2 cellular contexts compared by ENCODE assay signal in genomic region chr10:71748671-71749191, GRCh38.
TF ChIP-seq lines count a peak whose summit lies in the region.

No MANE protein-coding gene starts in this region.

TF ChIP-seq in HEK293, 187 proteins besides CTCF, POLR2A, EP300 and RAD21:
- TF ChIP-seq ZNF785 (tag by site-specific recombination; IDR thresholded peaks at IDR 0.05) (no peak), ZNF549 (tag by site-specific recombination; IDR thresholded peaks at IDR 0.05) (no peak), ZNF341 (tag by site-specific recombination; IDR thresholded peaks at IDR 0.05; ENCODE audit: low read depth) (peak; percentile 80; the same call in 1 of the 2 replicates)

TF ChIP-seq in K562, 482 proteins besides CTCF, POLR2A, EP300 and RAD21 (continues in another document):
- TF ChIP-seq ZC3H4 (CRISPR knock-in tag; IDR thresholded peaks at IDR 0.05; ENCODE audit: borderline replicate concordance) (no peak), RFX7 (CRISPR knock-in tag; IDR thresholded peaks at IDR 0.05) (no peak), THRB (CRISPR knock-in tag; conservative IDR thresholded peaks at IDR 0.05) (no peak), ZNF696 (CRISPR knock-in tag; conservative IDR thresholded peaks at IDR 0.05) (no peak), U2AF1 (optimal IDR thresholded peaks at IDR 0.05; ENCODE audit: low read depth, low read length) (no peak), ZNF184 (CRISPR knock-in tag; IDR thresholded peaks at IDR 0.05) (no peak), ZNF583 (CRISPR knock-in tag; IDR thresholded peaks at IDR 0.05) (peak; percentile 85), KDM4B (IDR thresholded peaks at IDR 0.05; ENCODE audit: borderline replicate concordance in 2 of 2, low read depth in 1 of 2) (no peak; a peak in 1 of 4 replicates), ZBTB17 (CRISPR knock-in tag; IDR thresholded peaks at IDR 0.05) (no peak; the same call in 1 of the 2 replicates), NFRKB (IDR thresholded peaks at IDR 0.05; ENCODE audit: low read depth) (0 out of 2 replicates have a peak, but pooled peaks have one; percentile 24), ZBTB33 (CRISPR knock-in tag; IDR thresholded peaks at IDR 0.05) (no peak), NCOA6 (IDR thresholded peaks at IDR 0.05) (no peak), NFATC3 (IDR thresholded peaks at IDR 0.05) (no peak), FOXJ2 (tag; IDR thresholded peaks at IDR 0.05) (no peak), BDP1 (IDR thresholded peaks at IDR 0.05; ENCODE audit: insufficient read depth, insufficient read length) (no peak), CGGBP1 (CRISPR knock-in tag; IDR thresholded peaks at IDR 0.05) (no peak), C11orf30 (IDR thresholded peaks at IDR 0.05; ENCODE audit: low read depth) (no peak), ZBTB9 (CRISPR knock-in tag; IDR thresholded peaks at IDR 0.05) (0 out of 2 replicates have a peak, but pooled peaks have one; percentile 85), SP2 (IDR thresholded peaks at IDR 0.05; ENCODE audit: extremely low read depth, low read depth, low read length, poor library complexity, severe bottlenecking) (no peak), HDAC3 (IDR thresholded peaks at IDR 0.05; ENCODE audit: borderline replicate concordance, partially characterized antibody) (no peak), SLC30A9 (CRISPR knock-in tag; IDR thresholded peaks at IDR 0.05) (no peak), ZNF232 (CRISPR knock-in tag; IDR thresholded peaks at IDR 0.05) (no peak), RBM14 (IDR thresholded peaks at IDR 0.05; ENCODE audit: borderline replicate concordance, insufficient read depth, low read depth, low read length) (no peak), RBM22 (IDR thresholded peaks at IDR 0.05; ENCODE audit: low read depth, low read length, poor library complexity, severe bottlenecking) (no peak), E2F6 (IDR thresholded peaks at IDR 0.05; ENCODE audit: borderline replicate concordance in 1 of 2, extremely low read depth in 1 of 2, insufficient read depth in 1 of 2, insufficient read length in 1 of 2, low read depth in 1 of 2, low read length in 1 of 2, poor library complexity in 1 of 2, severe bottlenecking in 1 of 2) (peak in 1 of 2 experiments; percentile 28), JUN (IDR thresholded peaks at IDR 0.05; ENCODE audit: borderline replicate concordance, low read depth, low read length) (no peak), JUN (CRISPR knock-in tag; IDR thresholded peaks at IDR 0.05; ENCODE audit: borderline replicate concordance) (no peak), BRCA1 (IDR thresholded peaks at IDR 0.05) (no peak), BRCA1 (CRISPR knock-in tag; IDR thresholded peaks at IDR 0.05) (no peak), ZNF444 (CRISPR knock-in tag; IDR thresholded peaks at IDR 0.05) (0 out of 2 replicates have a peak, but pooled peaks have one; percentile 4), STAT6 (CRISPR knock-in tag; IDR thresholded peaks at IDR 0.05) (no peak), KDM1A (IDR thresholded peaks at IDR 0.05) (no peak), ESRRA (IDR thresholded peaks at IDR 0.05; ENCODE audit: borderline replicate concordance, low read depth) (peak; percentile 74; the same call in 1 of the 2 replicates), RNF219 (CRISPR knock-in tag; IDR thresholded peaks at IDR 0.05) (peak; percentile 14; the same call in 1 of the 2 replicates), ZNF274 (IDR thresholded peaks at IDR 0.05; ENCODE audit: borderline replicate concordance, low read depth, low read length) (no peak), FOXA1 (IDR thresholded peaks at IDR 0.05; ENCODE audit: borderline replicate concordance) (no peak), POLR3G (IDR thresholded peaks at IDR 0.05; ENCODE audit: extremely low read depth, insufficient read length, insufficient replicate concordance) (no peak), MEF2D (tag; conservative IDR thresholded peaks at IDR 0.05; ENCODE audit: low read depth) (peak; percentile 52; the same call in 1 of the 2 replicates), ZNF551 (CRISPR knock-in tag; IDR thresholded peaks at IDR 0.05) (no peak), KAT8 (IDR thresholded peaks at IDR 0.05; ENCODE audit: low read depth) (no peak), DDX20 (tag; IDR thresholded peaks at IDR 0.05; ENCODE audit: low read depth) (no peak), POLR2H (tag; IDR thresholded peaks at IDR 0.05; ENCODE audit: low read depth) (no peak), NR2C1 (IDR thresholded peaks at IDR 0.05) (no peak), NR2C1 (tag; IDR thresholded peaks at IDR 0.05) (peak; percentile 26), HSF4 (CRISPR knock-in tag; IDR thresholded peaks at IDR 0.05; ENCODE audit: borderline replicate concordance) (no peak), ETV1 (tag; conservative IDR thresholded peaks at IDR 0.05; ENCODE audit: low read depth) (no peak), SREBF1 (IDR thresholded peaks at IDR 0.05; ENCODE audit: borderline replicate concordance, low read depth, low read length) (no peak), SIN3A (IDR thresholded peaks at IDR 0.05; ENCODE audit: borderline replicate concordance in 2 of 2, control insufficient read depth in 1 of 2, low read depth in 2 of 2, low read length in 2 of 2) (no peak), RAD51 (IDR thresholded peaks at IDR 0.05; ENCODE audit: borderline replicate concordance, low read depth) (no peak), ZBTB5 (IDR thresholded peaks at IDR 0.05) (no peak)
- TF ChIP-seq, protein P1, sequence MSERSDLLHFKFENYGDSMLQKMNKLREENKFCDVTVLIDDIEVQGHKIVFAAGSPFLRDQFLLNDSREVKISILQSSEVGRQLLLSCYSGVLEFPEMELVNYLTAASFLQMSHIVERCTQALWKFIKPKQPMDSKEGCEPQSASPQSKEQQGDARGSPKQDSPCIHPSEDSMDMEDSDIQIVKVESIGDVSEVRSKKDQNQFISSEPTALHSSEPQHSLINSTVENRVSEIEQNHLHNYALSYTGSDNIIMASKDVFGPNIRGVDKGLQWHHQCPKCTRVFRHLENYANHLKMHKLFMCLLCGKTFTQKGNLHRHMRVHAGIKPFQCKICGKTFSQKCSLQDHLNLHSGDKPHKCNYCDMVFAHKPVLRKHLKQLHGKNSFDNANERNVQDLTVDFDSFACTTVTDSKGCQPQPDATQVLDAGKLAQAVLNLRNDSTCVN (CRISPR knock-in tag; IDR thresholded peaks at IDR 0.05), result no peak
- TF ChIP-seq, protein P2, sequence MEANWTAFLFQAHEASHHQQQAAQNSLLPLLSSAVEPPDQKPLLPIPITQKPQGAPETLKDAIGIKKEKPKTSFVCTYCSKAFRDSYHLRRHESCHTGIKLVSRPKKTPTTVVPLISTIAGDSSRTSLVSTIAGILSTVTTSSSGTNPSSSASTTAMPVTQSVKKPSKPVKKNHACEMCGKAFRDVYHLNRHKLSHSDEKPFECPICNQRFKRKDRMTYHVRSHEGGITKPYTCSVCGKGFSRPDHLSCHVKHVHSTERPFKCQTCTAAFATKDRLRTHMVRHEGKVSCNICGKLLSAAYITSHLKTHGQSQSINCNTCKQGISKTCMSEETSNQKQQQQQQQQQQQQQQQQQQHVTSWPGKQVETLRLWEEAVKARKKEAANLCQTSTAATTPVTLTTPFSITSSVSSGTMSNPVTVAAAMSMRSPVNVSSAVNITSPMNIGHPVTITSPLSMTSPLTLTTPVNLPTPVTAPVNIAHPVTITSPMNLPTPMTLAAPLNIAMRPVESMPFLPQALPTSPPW (CRISPR knock-in tag; IDR thresholded peaks at IDR 0.05), result peak; percentile 42; the same call in 1 of the 2 replicates
- TF ChIP-seq, protein P3, sequence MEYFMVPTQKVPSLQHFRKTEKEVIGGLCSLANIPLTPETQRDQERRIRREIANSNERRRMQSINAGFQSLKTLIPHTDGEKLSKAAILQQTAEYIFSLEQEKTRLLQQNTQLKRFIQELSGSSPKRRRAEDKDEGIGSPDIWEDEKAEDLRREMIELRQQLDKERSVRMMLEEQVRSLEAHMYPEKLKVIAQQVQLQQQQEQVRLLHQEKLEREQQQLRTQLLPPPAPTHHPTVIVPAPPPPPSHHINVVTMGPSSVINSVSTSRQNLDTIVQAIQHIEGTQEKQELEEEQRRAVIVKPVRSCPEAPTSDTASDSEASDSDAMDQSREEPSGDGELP (CRISPR knock-in tag; IDR thresholded peaks at IDR 0.05; ENCODE audit: borderline replicate concordance), result no peak
